1 cellular context compared by ENCODE assay signal in the genomic region with DNA sequence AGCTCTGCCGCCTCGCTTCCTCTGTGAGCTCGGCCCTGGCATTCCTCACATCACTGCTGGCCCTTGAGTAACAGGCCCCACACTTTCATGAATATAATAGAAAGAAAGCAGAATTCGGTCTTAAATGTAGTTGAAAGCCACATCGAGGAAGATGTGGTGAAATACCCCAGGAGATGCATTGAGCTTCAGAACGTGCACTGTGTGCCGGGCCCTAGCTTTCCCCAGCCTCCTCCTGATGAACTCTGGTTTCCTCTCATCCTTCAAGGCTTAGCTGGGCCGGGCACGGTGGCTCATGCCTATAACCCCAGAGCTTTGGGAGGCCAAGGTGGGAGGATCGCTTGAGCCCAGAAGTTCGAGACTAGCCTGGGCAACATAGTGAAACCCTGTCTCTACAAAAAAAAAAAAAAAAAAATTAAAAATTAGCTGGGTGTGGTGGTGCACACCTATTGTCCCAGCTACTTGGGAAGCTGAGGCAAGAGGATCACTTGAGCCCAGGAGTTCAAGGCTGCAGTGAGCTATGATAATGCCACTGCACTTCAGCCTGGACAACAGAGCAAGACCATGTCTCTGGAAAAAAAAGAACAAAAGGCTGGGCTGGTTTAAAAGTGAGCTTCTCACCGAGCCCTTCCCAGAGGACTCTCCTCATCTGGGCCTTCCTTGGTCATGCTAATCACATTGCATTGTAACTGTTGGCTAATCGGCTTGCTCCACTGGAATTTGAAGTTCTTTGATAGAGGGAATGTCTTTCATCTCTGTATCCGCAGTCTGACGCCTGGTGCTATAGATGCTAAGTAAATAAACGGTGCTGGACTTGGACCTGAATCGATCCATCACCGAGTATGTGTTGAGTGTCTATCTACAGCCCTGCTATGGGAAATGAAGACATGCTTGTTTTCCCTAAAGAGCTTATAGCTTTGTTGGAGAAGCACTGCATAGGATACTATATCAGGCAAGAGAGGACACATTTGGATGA.
A peak's percentile ranks its signal among the peaks of the same experiment; 100 is the strongest.
TF ChIP-seq lines count a peak whose summit lies in the region.

No MANE protein-coding gene starts in this region.

TF ChIP-seq in HepG2, 621 proteins besides CTCF, POLR2A, EP300 and RAD21 (continued from another document and continues in another):
- TF ChIP-seq HMGXB4 (CRISPR knock-in tag; IDR thresholded peaks at IDR 0.05; ENCODE audit: borderline replicate concordance in 1 of 2, low read depth in 1 of 2) (peak; percentile 37 to 91; a peak in 2 of 4 replicates), CREB3 (CRISPR knock-in tag; IDR thresholded peaks at IDR 0.05) (peak; percentile 80; the same call in 1 of the 2 replicates), EED (CRISPR knock-in tag; IDR thresholded peaks at IDR 0.05) (no peak), ZNF768 (CRISPR knock-in tag; IDR thresholded peaks at IDR 0.05) (no peak; the same call in 1 of the 2 replicates), ELF4 (CRISPR knock-in tag; IDR thresholded peaks at IDR 0.05; ENCODE audit: borderline replicate concordance) (0 out of 2 replicates have a peak, but pooled peaks have one; percentile 10), ZBTB26 (CRISPR knock-in tag; IDR thresholded peaks at IDR 0.05; ENCODE audit: borderline replicate concordance) (peak; percentile 89), ZSCAN21 (CRISPR knock-in tag; IDR thresholded peaks at IDR 0.05; ENCODE audit: borderline replicate concordance) (peak; percentile 95), ZNF616 (CRISPR knock-in tag; IDR thresholded peaks at IDR 0.05; ENCODE audit: low read depth) (no peak), ZBTB43 (CRISPR knock-in tag; conservative IDR thresholded peaks at IDR 0.05) (peak; percentile 97), ATRX (CRISPR knock-in tag; IDR thresholded peaks at IDR 0.05; ENCODE audit: borderline replicate concordance) (no peak), SOX6 (IDR thresholded peaks at IDR 0.05) (no peak), SOX6 (CRISPR knock-in tag; IDR thresholded peaks at IDR 0.05) (peak; percentile 99), PHF21A (CRISPR knock-in tag; IDR thresholded peaks at IDR 0.05) (peak; percentile 99), SP4 (CRISPR knock-in tag; IDR thresholded peaks at IDR 0.05) (peak; percentile 64), POLR2G (IDR thresholded peaks at IDR 0.05; ENCODE audit: low read depth, low read length) (peak; percentile 56; the same call in 1 of the 2 replicates), BRCA1 (CRISPR knock-in tag; IDR thresholded peaks at IDR 0.05) (peak; percentile 98), HCFC1 (IDR thresholded peaks at IDR 0.05; ENCODE audit: low read depth, low read length) (no peak), HNF1B (CRISPR knock-in tag; IDR thresholded peaks at IDR 0.05) (peak; percentile 99), ZNF329 (CRISPR knock-in tag; IDR thresholded peaks at IDR 0.05; ENCODE audit: low read depth) (no peak), YEATS2 (CRISPR knock-in tag; IDR thresholded peaks at IDR 0.05; ENCODE audit: borderline replicate concordance) (peak; percentile 84; the same call in 1 of the 2 replicates), HNRNPK (IDR thresholded peaks at IDR 0.05; ENCODE audit: low read depth, low read length, poor library complexity, severe bottlenecking) (no peak), ZNF670 (CRISPR knock-in tag; IDR thresholded peaks at IDR 0.05; ENCODE audit: borderline replicate concordance) (peak; percentile 85), THAP9 (CRISPR knock-in tag; IDR thresholded peaks at IDR 0.05; ENCODE audit: borderline replicate concordance) (peak; percentile 52; the same call in 1 of the 2 replicates), ZNF790 (CRISPR knock-in tag; IDR thresholded peaks at IDR 0.05; ENCODE audit: borderline replicate concordance) (no peak), XRCC5 (optimal IDR thresholded peaks at IDR 0.05; ENCODE audit: low read length) (peak; percentile 81), MXD4 (CRISPR knock-in tag; IDR thresholded peaks at IDR 0.05) (peak; percentile 86), ZNF354B (CRISPR knock-in tag; IDR thresholded peaks at IDR 0.05) (no peak), FIP1L1 (IDR thresholded peaks at IDR 0.05; ENCODE audit: borderline replicate concordance, insufficient read depth, low read depth, low read length) (no peak), ZNF850 (CRISPR knock-in tag; conservative IDR thresholded peaks at IDR 0.05) (no peak), SP5 (CRISPR knock-in tag; IDR thresholded peaks at IDR 0.05; ENCODE audit: borderline replicate concordance, low read depth) (peak; percentile 92)
- TF ChIP-seq, protein P1, sequence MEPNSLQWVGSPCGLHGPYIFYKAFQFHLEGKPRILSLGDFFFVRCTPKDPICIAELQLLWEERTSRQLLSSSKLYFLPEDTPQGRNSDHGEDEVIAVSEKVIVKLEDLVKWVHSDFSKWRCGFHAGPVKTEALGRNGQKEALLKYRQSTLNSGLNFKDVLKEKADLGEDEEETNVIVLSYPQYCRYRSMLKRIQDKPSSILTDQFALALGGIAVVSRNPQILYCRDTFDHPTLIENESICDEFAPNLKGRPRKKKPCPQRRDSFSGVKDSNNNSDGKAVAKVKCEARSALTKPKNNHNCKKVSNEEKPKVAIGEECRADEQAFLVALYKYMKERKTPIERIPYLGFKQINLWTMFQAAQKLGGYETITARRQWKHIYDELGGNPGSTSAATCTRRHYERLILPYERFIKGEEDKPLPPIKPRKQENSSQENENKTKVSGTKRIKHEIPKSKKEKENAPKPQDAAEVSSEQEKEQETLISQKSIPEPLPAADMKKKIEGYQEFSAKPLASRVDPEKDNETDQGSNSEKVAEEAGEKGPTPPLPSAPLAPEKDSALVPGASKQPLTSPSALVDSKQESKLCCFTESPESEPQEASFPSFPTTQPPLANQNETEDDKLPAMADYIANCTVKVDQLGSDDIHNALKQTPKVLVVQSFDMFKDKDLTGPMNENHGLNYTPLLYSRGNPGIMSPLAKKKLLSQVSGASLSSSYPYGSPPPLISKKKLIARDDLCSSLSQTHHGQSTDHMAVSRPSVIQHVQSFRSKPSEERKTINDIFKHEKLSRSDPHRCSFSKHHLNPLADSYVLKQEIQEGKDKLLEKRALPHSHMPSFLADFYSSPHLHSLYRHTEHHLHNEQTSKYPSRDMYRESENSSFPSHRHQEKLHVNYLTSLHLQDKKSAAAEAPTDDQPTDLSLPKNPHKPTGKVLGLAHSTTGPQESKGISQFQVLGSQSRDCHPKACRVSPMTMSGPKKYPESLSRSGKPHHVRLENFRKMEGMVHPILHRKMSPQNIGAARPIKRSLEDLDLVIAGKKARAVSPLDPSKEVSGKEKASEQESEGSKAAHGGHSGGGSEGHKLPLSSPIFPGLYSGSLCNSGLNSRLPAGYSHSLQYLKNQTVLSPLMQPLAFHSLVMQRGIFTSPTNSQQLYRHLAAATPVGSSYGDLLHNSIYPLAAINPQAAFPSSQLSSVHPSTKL (CRISPR knock-in tag; IDR thresholded peaks at IDR 0.05), result peak; percentile 100
- TF ChIP-seq, protein P2, sequence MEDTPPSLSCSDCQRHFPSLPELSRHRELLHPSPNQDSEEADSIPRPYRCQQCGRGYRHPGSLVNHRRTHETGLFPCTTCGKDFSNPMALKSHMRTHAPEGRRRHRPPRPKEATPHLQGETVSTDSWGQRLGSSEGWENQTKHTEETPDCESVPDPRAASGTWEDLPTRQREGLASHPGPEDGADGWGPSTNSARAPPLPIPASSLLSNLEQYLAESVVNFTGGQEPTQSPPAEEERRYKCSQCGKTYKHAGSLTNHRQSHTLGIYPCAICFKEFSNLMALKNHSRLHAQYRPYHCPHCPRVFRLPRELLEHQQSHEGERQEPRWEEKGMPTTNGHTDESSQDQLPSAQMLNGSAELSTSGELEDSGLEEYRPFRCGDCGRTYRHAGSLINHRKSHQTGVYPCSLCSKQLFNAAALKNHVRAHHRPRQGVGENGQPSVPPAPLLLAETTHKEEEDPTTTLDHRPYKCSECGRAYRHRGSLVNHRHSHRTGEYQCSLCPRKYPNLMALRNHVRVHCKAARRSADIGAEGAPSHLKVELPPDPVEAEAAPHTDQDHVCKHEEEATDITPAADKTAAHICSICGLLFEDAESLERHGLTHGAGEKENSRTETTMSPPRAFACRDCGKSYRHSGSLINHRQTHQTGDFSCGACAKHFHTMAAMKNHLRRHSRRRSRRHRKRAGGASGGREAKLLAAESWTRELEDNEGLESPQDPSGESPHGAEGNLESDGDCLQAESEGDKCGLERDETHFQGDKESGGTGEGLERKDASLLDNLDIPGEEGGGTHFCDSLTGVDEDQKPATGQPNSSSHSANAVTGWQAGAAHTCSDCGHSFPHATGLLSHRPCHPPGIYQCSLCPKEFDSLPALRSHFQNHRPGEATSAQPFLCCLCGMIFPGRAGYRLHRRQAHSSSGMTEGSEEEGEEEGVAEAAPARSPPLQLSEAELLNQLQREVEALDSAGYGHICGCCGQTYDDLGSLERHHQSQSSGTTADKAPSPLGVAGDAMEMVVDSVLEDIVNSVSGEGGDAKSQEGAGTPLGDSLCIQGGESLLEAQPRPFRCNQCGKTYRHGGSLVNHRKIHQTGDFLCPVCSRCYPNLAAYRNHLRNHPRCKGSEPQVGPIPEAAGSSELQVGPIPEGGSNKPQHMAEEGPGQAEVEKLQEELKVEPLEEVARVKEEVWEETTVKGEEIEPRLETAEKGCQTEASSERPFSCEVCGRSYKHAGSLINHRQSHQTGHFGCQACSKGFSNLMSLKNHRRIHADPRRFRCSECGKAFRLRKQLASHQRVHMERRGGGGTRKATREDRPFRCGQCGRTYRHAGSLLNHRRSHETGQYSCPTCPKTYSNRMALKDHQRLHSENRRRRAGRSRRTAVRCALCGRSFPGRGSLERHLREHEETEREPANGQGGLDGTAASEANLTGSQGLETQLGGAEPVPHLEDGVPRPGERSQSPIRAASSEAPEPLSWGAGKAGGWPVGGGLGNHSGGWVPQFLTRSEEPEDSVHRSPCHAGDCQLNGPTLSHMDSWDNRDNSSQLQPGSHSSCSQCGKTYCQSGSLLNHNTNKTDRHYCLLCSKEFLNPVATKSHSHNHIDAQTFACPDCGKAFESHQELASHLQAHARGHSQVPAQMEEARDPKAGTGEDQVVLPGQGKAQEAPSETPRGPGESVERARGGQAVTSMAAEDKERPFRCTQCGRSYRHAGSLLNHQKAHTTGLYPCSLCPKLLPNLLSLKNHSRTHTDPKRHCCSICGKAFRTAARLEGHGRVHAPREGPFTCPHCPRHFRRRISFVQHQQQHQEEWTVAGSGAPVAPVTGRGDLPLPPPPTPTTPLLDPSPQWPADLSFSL (CRISPR knock-in tag; IDR thresholded peaks at IDR 0.05), result peak; percentile 54; the same call in 1 of the 2 replicates
